9 cellular contexts compared by ENCODE assay signal in genomic region chr1:36349241-36349671, GRCh38. TPM values are rescaled to one million over a fixed set of nuclear protein-coding genes. Genes with fewer than 3 reads are reported as not detected.
DNase-seq lines count a peak whose midpoint lies in the region; ATAC-seq lines count a peak whose summit lies in the region.
"Had no signal": no experiment of that assay in that cellular context is flagged by ENCODE, and none has a peak within 500 bp of the region (broad histone marks: within the 10 kb centered on the region; RNA-seq: fewer than 3 reads in every experiment).

No MANE protein-coding gene starts in this region.

- H2AFZ ChIP-seq in neuronal stem cell (ENCODE audit: low read length) = no peak overlapping the region

- H3K79me1 ChIP-seq in neuronal stem cell (ENCODE audit: low read depth, low read length) = peaks cover under 1% of the 10 kb centered on the region

- H3K36me3 ChIP-seq in neuronal stem cell (replicated peaks in 1 of 2; ENCODE audit: control insufficient read depth in 2 of 2, insufficient read depth in 2 of 2, low read length in 2 of 2) = peaks cover 39 to 76% of the 10 kb centered on the region in 2 donors

- H3K4me1 ChIP-seq in neuronal stem cell (ENCODE audit: control insufficient read depth in 2 of 2, insufficient read depth in 1 of 2, low read depth in 1 of 2, low read length in 2 of 2) = peaks cover 26 to 29% of the 10 kb centered on the region in 2 donors

- H3K9me3 Mint-ChIP-seq in activated CD8-positive, alpha-beta memory T cell treated with anti-CD3 and anti-CD28 coated beads, Interleukin-2, amount 10 ng/mL, durations not matched to agents 7 days and 5 days (ENCODE audit: low read depth) = no peaks in the 10 kb centered on the region

- H2BK15ac ChIP-seq in neuronal stem cell (ENCODE audit: low read length) = no peak overlapping the region

- H2BK5ac ChIP-seq in neuronal stem cell (ENCODE audit: low read length) = peak overlapping the region; percentile 5

- H3K36me3 Mint-ChIP-seq in activated CD8-positive, alpha-beta memory T cell treated with anti-CD3 and anti-CD28 coated beads, Interleukin-2, amount 10 ng/mL, durations not matched to agents 7 days and 5 days = peaks cover 10% of the 10 kb centered on the region

- peak; percentile 73 for ATAC-seq in GM18867 (IDR thresholded peaks at IDR 0.05; ENCODE audit: unreplicated experiment)
- peak; percentile 63 for ATAC-seq in HG02610 (IDR thresholded peaks at IDR 0.05; ENCODE audit: unreplicated experiment)
- no peak for ATAC-seq in HG02870 (IDR thresholded peaks at IDR 0.05; ENCODE audit: unreplicated experiment)
- no peak for ATAC-seq in activated CD8-positive, alpha-beta memory T cell treated with anti-CD3 and anti-CD28 coated beads, Interleukin-2, amount 10 ng/mL, durations not matched to agents 7 days and 5 days

- no peak overlapping the region for H3K4me3 ChIP-seq in neuronal stem cell (ENCODE audit: low read length in 2 of 2)

- H3K27ac ChIP-seq in neuronal stem cell (replicated peaks; ENCODE audit: low read length) = no peak overlapping the region

- H3K27me3 ChIP-seq in neuronal stem cell (ENCODE audit: control insufficient read depth in 3 of 3, insufficient read depth in 3 of 3, low read depth in 1 of 3, low read length in 3 of 3) = no peaks in the 10 kb centered on the region

- H2AK5ac ChIP-seq in neuronal stem cell (ENCODE audit: low read depth, low read length) = peak overlapping the region; percentile 80

- no peak overlapping the region for H3K4ac ChIP-seq in neuronal stem cell (ENCODE audit: low read length)

- H3K4me2 ChIP-seq in neuronal stem cell (ENCODE audit: insufficient read depth, low read length, poor library complexity, severe bottlenecking) = no peak overlapping the region

- no peak overlapping the region for H3K4me3 Mint-ChIP-seq in activated CD8-positive, alpha-beta memory T cell treated with anti-CD3 and anti-CD28 coated beads, Interleukin-2, amount 10 ng/mL, durations not matched to agents 7 days and 5 days

- DNase-seq in RPMI7951 (ENCODE audit: low read depth) (peak; percentile 92), neuronal stem cell (ENCODE audit: low spot score) (no peak), KG1 (lab: John Stamatoyannopoulos, UW) (no peak), hypothalamus (lab: John Stamatoyannopoulos, UW) (no peak)
- DNase-seq in activated CD8-positive, alpha-beta memory T cell treated with anti-CD3 and anti-CD28 coated beads, Interleukin-2, amount 10 ng/mL, durations not matched to agents 7 days and 5 days = no peak
- DNase-seq: cerebellar nuclear complex had no signal

- no peak overlapping the region for H4K8ac ChIP-seq in neuronal stem cell (ENCODE audit: low read depth, low read length)

- H3K4me1 Mint-ChIP-seq in activated CD8-positive, alpha-beta memory T cell treated with anti-CD3 and anti-CD28 coated beads, Interleukin-2, amount 10 ng/mL, durations not matched to agents 7 days and 5 days = peaks cover 21% of the 10 kb centered on the region

- H3K9ac ChIP-seq in neuronal stem cell (ENCODE audit: low read depth, low read length, poor library complexity) = peak overlapping the region; percentile 27

- no peak overlapping the region for H3K23ac ChIP-seq in neuronal stem cell (ENCODE audit: low read depth, low read length, poor library complexity)

- H2BK120ac ChIP-seq in neuronal stem cell (ENCODE audit: low read depth, low read length) = no peak overlapping the region

- peak overlapping the region; percentile 31 for H2BK12ac ChIP-seq in neuronal stem cell (ENCODE audit: low read length)

- CTCF ChIA-PET in activated CD8-positive, alpha-beta memory T cell treated with anti-CD3 and anti-CD28 coated beads, Interleukin-2, amount 10 ng/mL, durations not matched to agents 7 days and 5 days (lab: Charles Lee) = interaction anchor here (1.8 kb wide), 1 partner anchor 8 kb away, joined by 4 read pairs; no protein-coding TSS in a partner anchor

- peaks cover 0 to 1% of the 10 kb centered on the region in 2 donors for H3K9me3 ChIP-seq in neuronal stem cell (replicated peaks in 1 of 2; ENCODE audit: control insufficient read depth in 2 of 2, insufficient read depth in 1 of 2, low read depth in 1 of 2, low read length in 2 of 2)

- WGBS in neuronal stem cell (ENCODE audit: extremely low coverage in 2 of 2, insufficient read length in 2 of 2, insufficient replicate concordance in 1 of 2), 2 donors = no CpG with 5 or more reads among the region's 7 CpGs

- no peaks in the 10 kb centered on the region for H3K27me3 Mint-ChIP-seq in activated CD8-positive, alpha-beta memory T cell treated with anti-CD3 and anti-CD28 coated beads, Interleukin-2, amount 10 ng/mL, durations not matched to agents 7 days and 5 days

- H4K91ac ChIP-seq in neuronal stem cell (ENCODE audit: low read depth, low read length, poor library complexity) = no peak overlapping the region

- no peak overlapping the region for H3K14ac ChIP-seq in neuronal stem cell (ENCODE audit: low read length)

- H3K27ac Mint-ChIP-seq in activated CD8-positive, alpha-beta memory T cell treated with anti-CD3 and anti-CD28 coated beads, Interleukin-2, amount 10 ng/mL, durations not matched to agents 7 days and 5 days = no peak overlapping the region

- H3K18ac ChIP-seq in neuronal stem cell (ENCODE audit: low read length) = no peak overlapping the region

RNA-seq across cellular contexts. Expression of gene EVA1B, which starts 25.8 kb away (rescaled TPM):
- 78.7 and 112 TPM in 2 replicates for total RNA-seq in RPMI7951 (2014; rRNA removed; shearing (Covaris generic))
- polyA plus RNA-seq in neuronal stem cell (2013, experiment 1 of 2) = 26.4 TPM
- polyA plus RNA-seq in neuronal stem cell (2013, experiment 2 of 2) = 25.2 TPM
- 10 to 100 TPM; 16.4 to 23.9 TPM for total RNA-seq in activated CD8-positive, alpha-beta memory T cell treated with anti-CD3 and anti-CD28 coated beads, Interleukin-2, amount 10 ng/mL, durations not matched to agents 7 days and 5 days

RNA-seq across cellular contexts. Expression of gene STK40, which starts 36.5 kb away (rescaled TPM):
- total RNA-seq in RPMI7951 (2014; rRNA removed; shearing (Covaris generic)) = 16.7 and 18.2 TPM in 2 replicates
- polyA plus RNA-seq in neuronal stem cell (2013, experiment 1 of 2) = 49.4 TPM
- 50.2 TPM for polyA plus RNA-seq in neuronal stem cell (2013, experiment 2 of 2)
- total RNA-seq in activated CD8-positive, alpha-beta memory T cell treated with anti-CD3 and anti-CD28 coated beads, Interleukin-2, amount 10 ng/mL, durations not matched to agents 7 days and 5 days = 10 to 100 TPM; 67.0 to 73.2 TPM

RNA-seq across cellular contexts. Expression of gene SH3D21, which starts 43.1 kb away (rescaled TPM):
- total RNA-seq in RPMI7951 (2014; rRNA removed; shearing (Covaris generic)) = 4.3 and 7.2 TPM in 2 replicates
- polyA plus RNA-seq in neuronal stem cell (2013, experiment 1 of 2) = 3.3 TPM
- polyA plus RNA-seq in neuronal stem cell (2013, experiment 2 of 2) = 3.3 TPM
- total RNA-seq in activated CD8-positive, alpha-beta memory T cell treated with anti-CD3 and anti-CD28 coated beads, Interleukin-2, amount 10 ng/mL, durations not matched to agents 7 days and 5 days = 10 to 100 TPM in 1 of 2 experiments, 1 to 10 TPM in 1; 5.5 to 11.0 TPM

RNA-seq across cellular contexts. Expression of gene LSM10, which starts 48.5 kb away (rescaled TPM):
- total RNA-seq in RPMI7951 (2014; rRNA removed; shearing (Covaris generic)) = 6.6 and 7.8 TPM in 2 replicates
- 46.9 TPM for polyA plus RNA-seq in neuronal stem cell (2013, experiment 1 of 2)
- 46.5 TPM for polyA plus RNA-seq in neuronal stem cell (2013, experiment 2 of 2)
- 10 to 100 TPM; 48.9 to 63.8 TPM for total RNA-seq in activated CD8-positive, alpha-beta memory T cell treated with anti-CD3 and anti-CD28 coated beads, Interleukin-2, amount 10 ng/mL, durations not matched to agents 7 days and 5 days

Comparison
In these comparisons a context has a peak if more than half of its experiments do, and no peak if none do; other contexts are left out.
1. ATAC-seq: peak in GM18867 (single experiment) and HG02610 (single experiment); none in HG02870 (single experiment) and activated CD8-positive, alpha-beta memory T cell treated with anti-CD3 and anti-CD28 coated beads, Interleukin-2, amount 10 ng/mL, durations not matched to agents 7 days and 5 days (single experiment).